1 cellular context compared by ENCODE assay signal in the genomic region with DNA sequence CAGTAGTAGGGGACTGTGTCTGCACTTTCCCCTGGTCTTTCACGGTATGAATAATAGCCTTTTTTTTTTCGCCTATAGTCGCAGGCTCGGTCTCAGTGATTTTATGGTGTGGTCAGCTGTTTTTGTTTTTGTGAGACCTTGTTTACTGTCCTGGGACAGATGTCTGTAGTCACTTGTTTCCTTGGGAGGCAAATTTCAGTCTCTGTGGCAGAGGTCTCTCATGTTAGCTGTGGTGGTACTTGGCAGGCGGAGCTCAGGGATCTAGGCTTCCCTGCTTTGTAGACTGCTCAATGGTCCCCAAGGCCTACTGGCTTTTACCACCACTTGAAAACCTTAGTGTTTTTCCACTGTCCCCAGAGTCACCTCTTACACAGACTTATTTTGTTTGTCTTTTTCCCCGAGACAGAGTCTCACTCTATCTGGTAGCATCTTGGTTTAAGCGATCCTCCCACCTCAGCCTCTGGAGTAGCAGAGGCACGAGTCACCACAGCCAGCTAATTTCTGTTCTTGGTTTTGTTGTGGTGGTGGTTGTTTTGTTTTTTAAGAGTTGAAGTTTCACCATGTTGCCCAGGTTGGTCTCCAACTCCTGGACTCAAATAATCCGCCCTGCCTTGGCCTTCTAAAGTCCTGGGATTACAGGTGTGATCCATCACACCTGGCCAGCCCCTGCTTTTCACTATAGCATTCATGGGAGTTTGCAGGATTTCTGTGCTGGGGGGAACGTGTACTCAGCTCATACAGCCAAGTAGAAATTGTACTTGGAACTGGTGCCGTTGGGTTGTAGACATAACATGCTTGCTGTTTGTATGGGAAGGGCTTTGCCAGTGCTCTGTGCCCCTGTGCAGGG.
TF ChIP-seq lines count a peak whose summit lies in the region.

No MANE protein-coding gene starts in this region.

TF ChIP-seq in HepG2, 621 proteins besides CTCF, POLR2A, EP300 and RAD21:
- TF ChIP-seq GATA4 (IDR thresholded peaks at IDR 0.05; ENCODE audit: borderline replicate concordance, low read depth) (no peak), NONO (IDR thresholded peaks at IDR 0.05) (no peak), NONO (CRISPR knock-in tag; conservative IDR thresholded peaks at IDR 0.05) (no peak), MAFG (CRISPR knock-in tag; IDR thresholded peaks at IDR 0.05) (no peak), GFI1 (CRISPR knock-in tag; IDR thresholded peaks at IDR 0.05; ENCODE audit: borderline replicate concordance) (0 out of 2 replicates have a peak, but pooled peaks have one; percentile 33), JUNB (CRISPR knock-in tag; IDR thresholded peaks at IDR 0.05; ENCODE audit: borderline replicate concordance) (no peak)
- TF ChIP-seq, protein P1, sequence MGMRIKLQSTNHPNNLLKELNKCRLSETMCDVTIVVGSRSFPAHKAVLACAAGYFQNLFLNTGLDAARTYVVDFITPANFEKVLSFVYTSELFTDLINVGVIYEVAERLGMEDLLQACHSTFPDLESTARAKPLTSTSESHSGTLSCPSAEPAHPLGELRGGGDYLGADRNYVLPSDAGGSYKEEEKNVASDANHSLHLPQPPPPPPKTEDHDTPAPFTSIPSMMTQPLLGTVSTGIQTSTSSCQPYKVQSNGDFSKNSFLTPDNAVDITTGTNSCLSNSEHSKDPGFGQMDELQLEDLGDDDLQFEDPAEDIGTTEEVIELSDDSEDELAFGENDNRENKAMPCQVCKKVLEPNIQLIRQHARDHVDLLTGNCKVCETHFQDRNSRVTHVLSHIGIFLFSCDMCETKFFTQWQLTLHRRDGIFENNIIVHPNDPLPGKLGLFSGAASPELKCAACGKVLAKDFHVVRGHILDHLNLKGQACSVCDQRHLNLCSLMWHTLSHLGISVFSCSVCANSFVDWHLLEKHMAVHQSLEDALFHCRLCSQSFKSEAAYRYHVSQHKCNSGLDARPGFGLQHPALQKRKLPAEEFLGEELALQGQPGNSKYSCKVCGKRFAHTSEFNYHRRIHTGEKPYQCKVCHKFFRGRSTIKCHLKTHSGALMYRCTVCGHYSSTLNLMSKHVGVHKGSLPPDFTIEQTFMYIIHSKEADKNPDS (CRISPR knock-in tag; IDR thresholded peaks at IDR 0.05), result no peak
TF ChIP-seq in HepG2: peak in this region for 1.
